ENCODE assay signal across 20 cellular contexts in genomic region chr18:58715540-58715939, GRCh38. TPM values are rescaled to one million over a fixed set of nuclear protein-coding genes. Genes with fewer than 3 reads are reported as not detected.
A peak's percentile ranks its signal among the peaks of the same experiment; 100 is the strongest.
DNase-seq lines count a peak whose midpoint lies in the region; ATAC-seq and TF ChIP-seq lines count a peak whose summit lies in the region.
"Had no signal": no experiment of that assay in that cellular context is flagged by ENCODE, and none has a peak within 500 bp of the region (broad histone marks: within the 10 kb centered on the region; RNA-seq: fewer than 3 reads in every experiment).

No MANE protein-coding gene starts in this region.

- H3K9me3 ChIP-seq in CD4-positive, alpha-beta T cell (ENCODE audit: control insufficient read depth, low read length) = no peaks in the 10 kb centered on the region
- H3K9me3 ChIP-seq: ovary, right lobe of liver, SJSA1 had no signal

- H3K27ac Mint-ChIP-seq in T-helper 1 cell treated with Interleukin-12 subunit alpha and Interleukin-12 subunit beta and Interleukin-4 antibody, amounts not matched to agents 30 μg/mL and 1 μg/mL, for 36 hours = peak overlapping the region; percentile 27
- peak overlapping the region; percentile 89 for H3K27ac Mint-ChIP-seq in CD4-positive, alpha-beta T cell
- H3K27ac Mint-ChIP-seq in T-helper 2 cell treated with Interferon-gamma antibody and Interleukin-4, amounts not matched to agents 5 μg/mL and 100 μg/mL, for 36 hours = peak overlapping the region; percentile 62
- peak overlapping the region; percentile 82 for H3K27ac Mint-ChIP-seq in memory B cell
- H3K27ac Mint-ChIP-seq: type B pancreatic cell had no signal

- ATAC-seq in CD4-positive, alpha-beta T cell (ENCODE audit: poor library complexity) = peak; percentile 35
- peak; percentile 11 for ATAC-seq in memory B cell (ENCODE audit: low read depth)
- ATAC-seq: PC-3 had no signal

- POLR2A ChIA-PET in CD4-positive, alpha-beta T cell (lab: Charles Lee) = interaction anchor here (0.7 to 4.1 kb wide), 8 partner anchors 18 to 57 kb away, joined by 3 to 39 read pairs (median 5); partner anchors contain the start of gene MALT1

- no peak for DNase-seq in T-helper 1 cell
- no peak for DNase-seq in CD4-positive, alpha-beta T cell
- no peak for DNase-seq in T-helper 2 cell treated with Interferon-gamma antibody and Interleukin-4, amounts not matched to agents 5 μg/mL and 100 μg/mL, for 36 hours (ENCODE audit: low spot score)
- DNase-seq in memory B cell (ENCODE audit: low spot score in 2 of 2) = no peak
- DNase-seq in RKO (ENCODE audit: low spot score) = no peak
- no peak for DNase-seq in NCI-H69 (lab: John Stamatoyannopoulos, UW)
- DNase-seq in mucosa of gallbladder (ENCODE audit: low spot score) = no peak
- DNase-seq: activated CD4-positive, CD25-positive, alpha-beta regulatory T cell; activated CD8-positive, alpha-beta memory T cell treated with anti-CD3 and anti-CD28 coated beads, Interleukin-2, amount 50 U/mL, for 48 hours; NCI-H1436 treated with DMSO at 0.1 percent for 48 hours; NCI-H2171; NCI-H526; ovary; PC-3; right lobe of liver; T-helper 9 cell had no signal

- H3K27me3 Mint-ChIP-seq in T-helper 1 cell treated with Interleukin-12 subunit alpha and Interleukin-12 subunit beta and Interleukin-4 antibody, amounts not matched to agents 30 μg/mL and 1 μg/mL, for 36 hours (ENCODE audit: low read depth) = no peaks in the 10 kb centered on the region
- H3K27me3 Mint-ChIP-seq in CD4-positive, alpha-beta T cell = no peaks in the 10 kb centered on the region
- no peaks in the 10 kb centered on the region for H3K27me3 Mint-ChIP-seq in T-helper 2 cell treated with Interferon-gamma antibody and Interleukin-4, amounts not matched to agents 5 μg/mL and 100 μg/mL, for 36 hours (ENCODE audit: low read depth)
- no peaks in the 10 kb centered on the region for H3K27me3 Mint-ChIP-seq in memory B cell
- H3K27me3 Mint-ChIP-seq: type B pancreatic cell had no signal

- TF ChIP-seq CTCF in CD4-positive, alpha-beta T cell (IDR thresholded peaks at IDR 0.05) = no peak

- no peak overlapping the region for H3K27ac ChIP-seq in CD4-positive, alpha-beta T cell (ENCODE audit: low read depth, low read length)
- H3K27ac ChIP-seq: 22Rv1, ovary, right lobe of liver, SJSA1 had no signal

- peaks cover 38% of the 10 kb centered on the region for H3K4me1 Mint-ChIP-seq in T-helper 1 cell treated with Interleukin-12 subunit alpha and Interleukin-12 subunit beta and Interleukin-4 antibody, amounts not matched to agents 30 μg/mL and 1 μg/mL, for 36 hours (ENCODE audit: low read depth)
- peaks cover 69% of the 10 kb centered on the region for H3K4me1 Mint-ChIP-seq in CD4-positive, alpha-beta T cell (ENCODE audit: low read depth)
- H3K4me1 Mint-ChIP-seq in T-helper 2 cell treated with Interferon-gamma antibody and Interleukin-4, amounts not matched to agents 5 μg/mL and 100 μg/mL, for 36 hours (ENCODE audit: low read depth) = peaks cover 28% of the 10 kb centered on the region
- peaks cover 31% of the 10 kb centered on the region for H3K4me1 Mint-ChIP-seq in memory B cell

- intact Hi-C loops in CD4-positive, alpha-beta T cell (cut with DNase I, micrococcal nuclease) = loop anchor here in 1 of 2 experiments (2.0 to 5.0 kb wide), 2 partner anchors 23 to 43 kb away; partner anchors contain the start of gene MALT1

- no peaks in the 10 kb centered on the region for H3K9me3 Mint-ChIP-seq in T-helper 1 cell treated with Interleukin-12 subunit alpha and Interleukin-12 subunit beta and Interleukin-4 antibody, amounts not matched to agents 30 μg/mL and 1 μg/mL, for 36 hours
- no peaks in the 10 kb centered on the region for H3K9me3 Mint-ChIP-seq in CD4-positive, alpha-beta T cell
- H3K9me3 Mint-ChIP-seq in T-helper 2 cell treated with Interferon-gamma antibody and Interleukin-4, amounts not matched to agents 5 μg/mL and 100 μg/mL, for 36 hours = no peaks in the 10 kb centered on the region
- H3K9me3 Mint-ChIP-seq in memory B cell = no peaks in the 10 kb centered on the region
- H3K9me3 Mint-ChIP-seq: type B pancreatic cell had no signal

- peaks cover 35% of the 10 kb centered on the region for H3K36me3 Mint-ChIP-seq in T-helper 1 cell treated with Interleukin-12 subunit alpha and Interleukin-12 subunit beta and Interleukin-4 antibody, amounts not matched to agents 30 μg/mL and 1 μg/mL, for 36 hours (ENCODE audit: low read depth)
- peaks cover 67% of the 10 kb centered on the region for H3K36me3 Mint-ChIP-seq in CD4-positive, alpha-beta T cell (ENCODE audit: low read depth)
- H3K36me3 Mint-ChIP-seq in T-helper 2 cell treated with Interferon-gamma antibody and Interleukin-4, amounts not matched to agents 5 μg/mL and 100 μg/mL, for 36 hours (ENCODE audit: low read depth) = peaks cover 35% of the 10 kb centered on the region
- peaks cover 25% of the 10 kb centered on the region for H3K36me3 Mint-ChIP-seq in memory B cell

- no peak overlapping the region for H3K4me3 Mint-ChIP-seq in T-helper 1 cell treated with Interleukin-12 subunit alpha and Interleukin-12 subunit beta and Interleukin-4 antibody, amounts not matched to agents 30 μg/mL and 1 μg/mL, for 36 hours
- peak overlapping the region; percentile 74 for H3K4me3 Mint-ChIP-seq in CD4-positive, alpha-beta T cell
- H3K4me3 Mint-ChIP-seq in T-helper 2 cell treated with Interferon-gamma antibody and Interleukin-4, amounts not matched to agents 5 μg/mL and 100 μg/mL, for 36 hours = peak overlapping the region; percentile 63
- H3K4me3 Mint-ChIP-seq in memory B cell = no peak overlapping the region
- H3K4me3 Mint-ChIP-seq: type B pancreatic cell had no signal

- no peaks in the 10 kb centered on the region for H3K27me3 ChIP-seq in CD4-positive, alpha-beta T cell (ENCODE audit: control insufficient read depth, insufficient read depth, low read length)
- H3K27me3 ChIP-seq: ovary, right lobe of liver, SJSA1 had no signal

- CTCF ChIA-PET in CD4-positive, alpha-beta T cell (lab: Charles Lee) = no interaction called here

RNA-seq across cellular contexts. Expression of gene MALT1, which starts 44.3 kb away (rescaled TPM):
- 10 to 100 TPM; 82.3 to 84.5 TPM for total RNA-seq in CD4-positive, alpha-beta T cell
- 20.8 TPM for total RNA-seq in mucosa of gallbladder

Comparison
In these comparisons a context has a peak if more than half of its experiments do, and no peak if none do; other contexts are left out.
1. H3K27ac Mint-ChIP-seq: peak in every context shown above with its lines; median percentile 89 in CD4-positive, alpha-beta T cell; 82 in memory B cell; 62 in T-helper 2 cell treated with Interferon-gamma antibody and Interleukin-4, amounts not matched to agents 5 μg/mL and 100 μg/mL, for 36 hours; 27 in T-helper 1 cell treated with Interleukin-12 subunit alpha and Interleukin-12 subunit beta and Interleukin-4 antibody, amounts not matched to agents 30 μg/mL and 1 μg/mL, for 36 hours.
2. H3K4me3 Mint-ChIP-seq: peak in CD4-positive, alpha-beta T cell (single experiment) and T-helper 2 cell treated with Interferon-gamma antibody and Interleukin-4, amounts not matched to agents 5 μg/mL and 100 μg/mL, for 36 hours (single experiment); none in T-helper 1 cell treated with Interleukin-12 subunit alpha and Interleukin-12 subunit beta and Interleukin-4 antibody, amounts not matched to agents 30 μg/mL and 1 μg/mL, for 36 hours (single experiment) and memory B cell (single experiment).